1 cellular context compared by ENCODE assay signal in the genomic region with DNA sequence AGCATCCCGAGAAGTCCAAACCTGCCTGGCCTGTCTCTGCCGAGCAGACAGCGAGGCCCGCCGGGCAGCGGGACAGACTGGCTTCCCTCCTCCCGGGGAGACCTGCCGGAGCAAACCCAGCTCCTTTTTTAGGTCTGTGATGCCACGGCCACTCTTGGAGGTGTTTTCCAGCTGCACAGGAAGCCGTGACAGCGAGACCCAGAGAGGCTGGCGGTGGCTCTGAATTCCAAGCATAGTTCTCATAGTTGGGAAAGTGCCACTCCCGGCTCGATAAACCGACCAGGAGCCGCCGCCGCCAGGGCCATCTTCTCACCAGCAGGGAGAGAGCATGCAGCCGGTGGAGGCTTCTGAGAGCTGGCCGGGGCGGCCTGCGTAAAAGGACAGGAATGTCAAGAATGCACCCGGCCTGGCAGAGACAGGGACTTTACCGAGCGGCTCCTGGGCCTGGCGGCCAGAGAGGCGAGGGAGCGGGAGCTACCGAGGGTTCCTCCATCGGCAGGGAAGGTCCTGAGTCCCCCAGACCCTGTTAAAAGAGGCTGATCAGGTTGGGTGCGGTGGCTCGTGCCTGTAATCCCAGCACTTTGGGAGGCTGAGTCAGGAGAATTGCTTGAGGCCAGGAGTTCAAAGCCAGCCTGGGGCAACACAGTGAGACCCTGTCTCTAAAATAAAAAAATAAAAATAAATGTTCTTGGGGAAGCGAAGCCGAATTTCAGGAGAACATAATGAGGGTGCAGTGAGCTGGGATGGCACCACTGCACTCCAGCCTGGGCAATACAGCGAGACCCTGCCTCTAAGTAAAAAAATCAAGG.
TF ChIP-seq lines count a peak whose summit lies in the region.

No MANE protein-coding gene starts in this region.

TF ChIP-seq in HepG2, 621 proteins besides CTCF, POLR2A, EP300 and RAD21 (continued from another document):
- TF ChIP-seq, protein P1, sequence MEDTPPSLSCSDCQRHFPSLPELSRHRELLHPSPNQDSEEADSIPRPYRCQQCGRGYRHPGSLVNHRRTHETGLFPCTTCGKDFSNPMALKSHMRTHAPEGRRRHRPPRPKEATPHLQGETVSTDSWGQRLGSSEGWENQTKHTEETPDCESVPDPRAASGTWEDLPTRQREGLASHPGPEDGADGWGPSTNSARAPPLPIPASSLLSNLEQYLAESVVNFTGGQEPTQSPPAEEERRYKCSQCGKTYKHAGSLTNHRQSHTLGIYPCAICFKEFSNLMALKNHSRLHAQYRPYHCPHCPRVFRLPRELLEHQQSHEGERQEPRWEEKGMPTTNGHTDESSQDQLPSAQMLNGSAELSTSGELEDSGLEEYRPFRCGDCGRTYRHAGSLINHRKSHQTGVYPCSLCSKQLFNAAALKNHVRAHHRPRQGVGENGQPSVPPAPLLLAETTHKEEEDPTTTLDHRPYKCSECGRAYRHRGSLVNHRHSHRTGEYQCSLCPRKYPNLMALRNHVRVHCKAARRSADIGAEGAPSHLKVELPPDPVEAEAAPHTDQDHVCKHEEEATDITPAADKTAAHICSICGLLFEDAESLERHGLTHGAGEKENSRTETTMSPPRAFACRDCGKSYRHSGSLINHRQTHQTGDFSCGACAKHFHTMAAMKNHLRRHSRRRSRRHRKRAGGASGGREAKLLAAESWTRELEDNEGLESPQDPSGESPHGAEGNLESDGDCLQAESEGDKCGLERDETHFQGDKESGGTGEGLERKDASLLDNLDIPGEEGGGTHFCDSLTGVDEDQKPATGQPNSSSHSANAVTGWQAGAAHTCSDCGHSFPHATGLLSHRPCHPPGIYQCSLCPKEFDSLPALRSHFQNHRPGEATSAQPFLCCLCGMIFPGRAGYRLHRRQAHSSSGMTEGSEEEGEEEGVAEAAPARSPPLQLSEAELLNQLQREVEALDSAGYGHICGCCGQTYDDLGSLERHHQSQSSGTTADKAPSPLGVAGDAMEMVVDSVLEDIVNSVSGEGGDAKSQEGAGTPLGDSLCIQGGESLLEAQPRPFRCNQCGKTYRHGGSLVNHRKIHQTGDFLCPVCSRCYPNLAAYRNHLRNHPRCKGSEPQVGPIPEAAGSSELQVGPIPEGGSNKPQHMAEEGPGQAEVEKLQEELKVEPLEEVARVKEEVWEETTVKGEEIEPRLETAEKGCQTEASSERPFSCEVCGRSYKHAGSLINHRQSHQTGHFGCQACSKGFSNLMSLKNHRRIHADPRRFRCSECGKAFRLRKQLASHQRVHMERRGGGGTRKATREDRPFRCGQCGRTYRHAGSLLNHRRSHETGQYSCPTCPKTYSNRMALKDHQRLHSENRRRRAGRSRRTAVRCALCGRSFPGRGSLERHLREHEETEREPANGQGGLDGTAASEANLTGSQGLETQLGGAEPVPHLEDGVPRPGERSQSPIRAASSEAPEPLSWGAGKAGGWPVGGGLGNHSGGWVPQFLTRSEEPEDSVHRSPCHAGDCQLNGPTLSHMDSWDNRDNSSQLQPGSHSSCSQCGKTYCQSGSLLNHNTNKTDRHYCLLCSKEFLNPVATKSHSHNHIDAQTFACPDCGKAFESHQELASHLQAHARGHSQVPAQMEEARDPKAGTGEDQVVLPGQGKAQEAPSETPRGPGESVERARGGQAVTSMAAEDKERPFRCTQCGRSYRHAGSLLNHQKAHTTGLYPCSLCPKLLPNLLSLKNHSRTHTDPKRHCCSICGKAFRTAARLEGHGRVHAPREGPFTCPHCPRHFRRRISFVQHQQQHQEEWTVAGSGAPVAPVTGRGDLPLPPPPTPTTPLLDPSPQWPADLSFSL (CRISPR knock-in tag; IDR thresholded peaks at IDR 0.05), result no peak
- TF ChIP-seq ZNF629 (CRISPR knock-in tag; conservative IDR thresholded peaks at IDR 0.05) (peak; percentile 28; the same call in 1 of the 2 replicates), ZNF564 (CRISPR knock-in tag; IDR thresholded peaks at IDR 0.05) (no peak), THAP11 (CRISPR knock-in tag; IDR thresholded peaks at IDR 0.05) (peak; percentile 71; the same call in 1 of the 2 replicates), CREB1 (IDR thresholded peaks at IDR 0.05) (no peak), CREB1 (CRISPR knock-in tag; IDR thresholded peaks at IDR 0.05) (no peak), ZMYM3 (CRISPR knock-in tag; IDR thresholded peaks at IDR 0.05) (peak; percentile 95), ZBTB38 (CRISPR knock-in tag; IDR thresholded peaks at IDR 0.05) (peak; percentile 57), ZBTB3 (CRISPR knock-in tag; IDR thresholded peaks at IDR 0.05; ENCODE audit: borderline replicate concordance, low read depth) (0 out of 2 replicates have a peak, but pooled peaks have one; percentile 36), CHD4 (IDR thresholded peaks at IDR 0.05; ENCODE audit: borderline replicate concordance, low read length) (peak; percentile 54; the same call in 1 of the 2 replicates), FOXA1 (IDR thresholded peaks at IDR 0.05) (no peak), FOXA1 (CRISPR knock-in tag; IDR thresholded peaks at IDR 0.05) (no peak), TGIF2 (CRISPR knock-in tag; IDR thresholded peaks at IDR 0.05) (peak; percentile 67; the same call in 1 of the 2 replicates), RCOR2 (CRISPR knock-in tag; IDR thresholded peaks at IDR 0.05) (peak; percentile 61), ZNF572 (CRISPR knock-in tag; IDR thresholded peaks at IDR 0.05) (no peak), ZNF660 (CRISPR knock-in tag; IDR thresholded peaks at IDR 0.05; ENCODE audit: borderline replicate concordance, low read depth) (no peak), MED8 (CRISPR knock-in tag; IDR thresholded peaks at IDR 0.05; ENCODE audit: insufficient replicate concordance) (peak; percentile 38), ZNF598 (CRISPR knock-in tag; IDR thresholded peaks at IDR 0.05; ENCODE audit: borderline replicate concordance) (peak; percentile 79; the same call in 1 of the 2 replicates), ZNF251 (CRISPR knock-in tag; IDR thresholded peaks at IDR 0.05) (no peak), ZNF3 (CRISPR knock-in tag; IDR thresholded peaks at IDR 0.05) (no peak), ZNF790 (CRISPR knock-in tag; IDR thresholded peaks at IDR 0.05; ENCODE audit: borderline replicate concordance) (no peak), SOX5 (CRISPR knock-in tag; IDR thresholded peaks at IDR 0.05; ENCODE audit: borderline replicate concordance) (peak; percentile 73; the same call in 1 of the 2 replicates), ZNF556 (CRISPR knock-in tag; IDR thresholded peaks at IDR 0.05; ENCODE audit: borderline replicate concordance) (peak; percentile 91; the same call in 1 of the 2 replicates), FOSL1 (CRISPR knock-in tag; IDR thresholded peaks at IDR 0.05; ENCODE audit: borderline replicate concordance) (0 out of 2 replicates have a peak, but pooled peaks have one; percentile 15), GFI1 (CRISPR knock-in tag; IDR thresholded peaks at IDR 0.05; ENCODE audit: borderline replicate concordance) (peak; percentile 64; the same call in 1 of the 2 replicates), CEBPG (CRISPR knock-in tag; IDR thresholded peaks at IDR 0.05) (no peak), SCMH1 (CRISPR knock-in tag; IDR thresholded peaks at IDR 0.05; ENCODE audit: borderline replicate concordance) (no peak), FLYWCH1 (CRISPR knock-in tag; IDR thresholded peaks at IDR 0.05) (no peak), NFKB2 (CRISPR knock-in tag; IDR thresholded peaks at IDR 0.05; ENCODE audit: borderline replicate concordance) (peak; percentile 54; the same call in 1 of the 2 replicates), TCF12 (IDR thresholded peaks at IDR 0.05) (no peak), TCF12 (CRISPR knock-in tag; IDR thresholded peaks at IDR 0.05) (0 out of 2 replicates have a peak, but pooled peaks have one; percentile 21)
- TF ChIP-seq, protein P2, sequence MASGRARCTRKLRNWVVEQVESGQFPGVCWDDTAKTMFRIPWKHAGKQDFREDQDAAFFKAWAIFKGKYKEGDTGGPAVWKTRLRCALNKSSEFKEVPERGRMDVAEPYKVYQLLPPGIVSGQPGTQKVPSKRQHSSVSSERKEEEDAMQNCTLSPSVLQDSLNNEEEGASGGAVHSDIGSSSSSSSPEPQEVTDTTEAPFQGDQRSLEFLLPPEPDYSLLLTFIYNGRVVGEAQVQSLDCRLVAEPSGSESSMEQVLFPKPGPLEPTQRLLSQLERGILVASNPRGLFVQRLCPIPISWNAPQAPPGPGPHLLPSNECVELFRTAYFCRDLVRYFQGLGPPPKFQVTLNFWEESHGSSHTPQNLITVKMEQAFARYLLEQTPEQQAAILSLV (CRISPR knock-in tag; IDR thresholded peaks at IDR 0.05; ENCODE audit: borderline replicate concordance), result peak; percentile 52; the same call in 1 of the 2 replicates
- TF ChIP-seq, protein P3, sequence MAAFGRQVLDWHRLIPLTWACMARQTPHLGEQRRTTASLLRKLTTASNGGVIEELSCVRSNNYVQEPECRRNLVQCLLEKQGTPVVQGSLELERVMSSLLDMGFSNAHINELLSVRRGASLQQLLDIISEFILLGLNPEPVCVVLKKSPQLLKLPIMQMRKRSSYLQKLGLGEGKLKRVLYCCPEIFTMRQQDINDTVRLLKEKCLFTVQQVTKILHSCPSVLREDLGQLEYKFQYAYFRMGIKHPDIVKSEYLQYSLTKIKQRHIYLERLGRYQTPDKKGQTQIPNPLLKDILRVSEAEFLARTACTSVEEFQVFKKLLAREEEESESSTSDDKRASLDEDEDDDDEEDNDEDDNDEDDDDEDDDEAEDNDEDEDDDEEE (CRISPR knock-in tag; IDR thresholded peaks at IDR 0.05), result peak; percentile 54; the same call in 1 of the 2 replicates
- TF ChIP-seq, protein P4, sequence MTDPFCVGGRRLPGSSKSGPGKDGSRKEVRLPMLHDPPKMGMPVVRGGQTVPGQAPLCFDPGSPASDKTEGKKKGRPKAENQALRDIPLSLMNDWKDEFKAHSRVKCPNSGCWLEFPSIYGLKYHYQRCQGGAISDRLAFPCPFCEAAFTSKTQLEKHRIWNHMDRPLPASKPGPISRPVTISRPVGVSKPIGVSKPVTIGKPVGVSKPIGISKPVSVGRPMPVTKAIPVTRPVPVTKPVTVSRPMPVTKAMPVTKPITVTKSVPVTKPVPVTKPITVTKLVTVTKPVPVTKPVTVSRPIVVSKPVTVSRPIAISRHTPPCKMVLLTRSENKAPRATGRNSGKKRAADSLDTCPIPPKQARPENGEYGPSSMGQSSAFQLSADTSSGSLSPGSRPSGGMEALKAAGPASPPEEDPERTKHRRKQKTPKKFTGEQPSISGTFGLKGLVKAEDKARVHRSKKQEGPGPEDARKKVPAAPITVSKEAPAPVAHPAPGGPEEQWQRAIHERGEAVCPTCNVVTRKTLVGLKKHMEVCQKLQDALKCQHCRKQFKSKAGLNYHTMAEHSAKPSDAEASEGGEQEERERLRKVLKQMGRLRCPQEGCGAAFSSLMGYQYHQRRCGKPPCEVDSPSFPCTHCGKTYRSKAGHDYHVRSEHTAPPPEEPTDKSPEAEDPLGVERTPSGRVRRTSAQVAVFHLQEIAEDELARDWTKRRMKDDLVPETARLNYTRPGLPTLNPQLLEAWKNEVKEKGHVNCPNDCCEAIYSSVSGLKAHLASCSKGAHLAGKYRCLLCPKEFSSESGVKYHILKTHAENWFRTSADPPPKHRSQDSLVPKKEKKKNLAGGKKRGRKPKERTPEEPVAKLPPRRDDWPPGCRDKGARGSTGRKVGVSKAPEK (CRISPR knock-in tag; IDR thresholded peaks at IDR 0.05; ENCODE audit: borderline replicate concordance), result no peak
